In the genomic region with DNA sequence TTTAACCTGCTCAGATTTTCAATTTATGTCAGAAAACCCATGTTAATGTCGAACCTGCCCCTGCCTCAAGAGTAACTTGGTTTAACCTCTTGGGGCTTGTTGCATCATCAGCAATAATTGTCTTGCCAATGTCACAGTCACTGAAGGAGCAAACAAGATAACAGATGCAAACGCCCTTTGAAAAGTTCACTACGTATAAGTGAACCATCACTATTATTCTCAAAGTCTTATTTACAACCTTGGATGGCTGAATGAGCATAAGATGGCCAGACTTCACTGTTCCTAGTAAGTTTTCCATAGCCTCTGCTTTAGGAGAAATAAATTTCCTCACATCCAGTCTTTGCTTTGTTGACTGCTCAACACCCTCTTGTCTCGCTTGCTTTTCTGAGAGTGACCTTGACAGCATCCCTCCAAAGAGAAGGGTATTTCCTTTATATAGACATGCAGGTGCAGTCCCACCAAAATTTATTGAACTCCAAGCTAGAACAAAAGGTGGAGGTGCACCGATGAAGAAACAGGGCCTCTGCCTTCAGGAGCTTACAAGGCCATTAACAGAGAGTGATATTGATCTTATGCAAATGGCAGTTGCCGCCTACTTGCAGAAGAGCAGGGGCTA, we compare ENCODE assay signal across 8 cellular contexts. TPM values are rescaled to one million over a fixed set of nuclear protein-coding genes. Genes with fewer than 3 reads are reported as not detected.
DNase-seq lines count a peak whose midpoint lies in the region; ATAC-seq and TF ChIP-seq lines count a peak whose summit lies in the region.

No MANE protein-coding gene starts in this region.

- TF ChIP-seq CTCF in OCI-LY1 (IDR thresholded peaks at IDR 0.05; ENCODE audit: low read length) = no peak
- no peak for TF ChIP-seq CTCF in endothelial cell (IDR thresholded peaks at IDR 0.05; ENCODE audit: unreplicated experiment)
- TF ChIP-seq CTCF in osteocyte (IDR thresholded peaks at IDR 0.05) = no peak

- H3K4me3 ChIP-seq in OCI-LY1 (ENCODE audit: low read depth, low read length, poor library complexity, severe bottlenecking) = peak overlapping the region; percentile 87

- no peaks in the 10 kb centered on the region for H3K9me2 ChIP-seq in OCI-LY1 (ENCODE audit: low read depth, low read length)

- peak overlapping the region; percentile 70 for H3K27ac ChIP-seq in OCI-LY1 (ENCODE audit: low read depth, low read length, poor library complexity, severe bottlenecking)

- no peaks in the 10 kb centered on the region for H4K20me1 ChIP-seq in OCI-LY1 (ENCODE audit: insufficient read depth, low read length)

- H3K4me2 ChIP-seq in OCI-LY1 (ENCODE audit: low read length) = peak overlapping the region; percentile 98

- H3K9me3 ChIP-seq in OCI-LY1 (ENCODE audit: low read length) = no peaks in the 10 kb centered on the region

- H3K4me1 ChIP-seq in OCI-LY1 (ENCODE audit: insufficient read depth, low read length, severe bottlenecking) = peaks cover 20% of the 10 kb centered on the region

- no peaks in the 10 kb centered on the region for H3F3A ChIP-seq in OCI-LY1 (ENCODE audit: insufficient read depth, low read length)

- peak overlapping the region; percentile 58; the same call in 1 of the 2 replicates for H2AFZ ChIP-seq in OCI-LY1 (ENCODE audit: low read length)

- H3K27ac Mint-ChIP-seq in endothelial cell (ENCODE audit: unreplicated experiment) = peak overlapping the region; percentile 92
- peak overlapping the region; percentile 94 for H3K27ac Mint-ChIP-seq in osteocyte (ENCODE audit: unreplicated experiment)

- H3K9me3 Mint-ChIP-seq in endothelial cell (ENCODE audit: unreplicated experiment) (no peaks in the 10 kb centered on the region), osteocyte (ENCODE audit: unreplicated experiment) (no peaks in the 10 kb centered on the region)

- H3K79me2 ChIP-seq in OCI-LY1 (ENCODE audit: insufficient read depth, low read length) = peaks cover 24% of the 10 kb centered on the region

- H3K27me3 ChIP-seq in OCI-LY1 (ENCODE audit: insufficient read depth, low read length) = no peaks in the 10 kb centered on the region

- H3K36me3 Mint-ChIP-seq in endothelial cell (ENCODE audit: low read depth, unreplicated experiment) = no peaks in the 10 kb centered on the region
- no peaks in the 10 kb centered on the region for H3K36me3 Mint-ChIP-seq in osteocyte (ENCODE audit: unreplicated experiment)

- peak; percentile 20 for DNase-seq in DMS79 (lab: John Stamatoyannopoulos, UW)
- no peak for DNase-seq in endothelial cell (ENCODE audit: low spot score)
- DNase-seq in osteocyte (ENCODE audit: extremely low spot score, unreplicated experiment) = no peak
- no peak for DNase-seq in DMS153 (lab: John Stamatoyannopoulos, UW)

- peaks cover 12% of the 10 kb centered on the region for H3K36me3 ChIP-seq in OCI-LY1 (ENCODE audit: insufficient read depth, low read length)

- peak overlapping the region; percentile 85 for H3K9ac ChIP-seq in OCI-LY1 (ENCODE audit: low read length)

- H3K4me1 Mint-ChIP-seq in endothelial cell (ENCODE audit: unreplicated experiment) = peaks cover 24% of the 10 kb centered on the region
- H3K4me1 Mint-ChIP-seq in osteocyte (ENCODE audit: unreplicated experiment) = peaks cover 32% of the 10 kb centered on the region

- ATAC-seq in GM21423 (IDR thresholded peaks at IDR 0.05; ENCODE audit: unreplicated experiment) (no peak), GM18519 (IDR thresholded peaks at IDR 0.05; ENCODE audit: low FRiP score, unreplicated experiment) (no peak), HG03469 (IDR thresholded peaks at IDR 0.05; ENCODE audit: unreplicated experiment) (no peak)

- H3K4me3 Mint-ChIP-seq in endothelial cell (ENCODE audit: unreplicated experiment) (peak overlapping the region; percentile 99), osteocyte (ENCODE audit: unreplicated experiment) (peak overlapping the region; percentile 95)

- peaks cover 11% of the 10 kb centered on the region for H3K27me3 Mint-ChIP-seq in endothelial cell (ENCODE audit: unreplicated experiment)
- H3K27me3 Mint-ChIP-seq in osteocyte (ENCODE audit: unreplicated experiment) = no peaks in the 10 kb centered on the region

RNA-seq across cellular contexts. Expression of gene LRIG2, which starts 0.7 kb away (rescaled TPM):
- total RNA-seq in endothelial cell (ENCODE audit: unreplicated experiment) = 23.0 TPM
- 13.8 and 14.5 TPM in 2 replicates for total RNA-seq in osteocyte
